1 cellular context compared by ENCODE assay signal in the genomic region with DNA sequence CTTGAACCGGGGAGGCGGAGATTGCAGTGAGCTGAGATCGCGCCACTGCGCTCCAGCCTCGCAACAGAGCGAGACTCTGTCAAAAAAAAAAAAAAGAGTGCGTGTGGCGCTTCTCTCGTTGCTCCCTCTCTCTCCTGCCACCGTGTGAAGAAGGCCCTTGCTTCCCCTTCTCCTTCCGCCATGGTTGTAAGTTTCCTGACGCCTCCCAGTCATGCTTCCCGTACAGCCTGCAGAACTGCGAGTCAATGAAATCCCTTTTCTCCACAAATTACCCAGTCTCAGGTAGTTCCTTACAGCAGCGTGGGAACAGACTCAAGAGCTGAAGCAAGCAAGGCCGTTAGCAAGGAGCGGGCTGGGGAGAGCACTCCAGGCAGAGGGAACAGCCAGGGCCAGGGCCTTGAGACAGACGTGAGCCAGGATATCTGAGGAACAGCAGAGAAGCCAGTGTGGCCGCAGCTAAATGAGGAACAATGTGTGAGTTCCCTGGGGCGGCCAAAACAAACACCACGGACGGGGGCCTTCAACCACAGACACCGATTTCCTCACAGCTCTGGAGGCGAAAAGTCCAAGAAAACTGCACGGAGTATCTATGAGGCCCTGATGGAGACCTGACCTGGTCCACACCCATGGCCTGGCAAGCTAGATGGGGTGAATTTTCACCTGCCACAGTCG.
TF ChIP-seq lines count a peak whose summit lies in the region.

No MANE protein-coding gene starts in this region.

TF ChIP-seq in GM23338, 12 proteins besides CTCF, POLR2A, EP300 and RAD21 (continued from another document):
- TF ChIP-seq, protein P1, sequence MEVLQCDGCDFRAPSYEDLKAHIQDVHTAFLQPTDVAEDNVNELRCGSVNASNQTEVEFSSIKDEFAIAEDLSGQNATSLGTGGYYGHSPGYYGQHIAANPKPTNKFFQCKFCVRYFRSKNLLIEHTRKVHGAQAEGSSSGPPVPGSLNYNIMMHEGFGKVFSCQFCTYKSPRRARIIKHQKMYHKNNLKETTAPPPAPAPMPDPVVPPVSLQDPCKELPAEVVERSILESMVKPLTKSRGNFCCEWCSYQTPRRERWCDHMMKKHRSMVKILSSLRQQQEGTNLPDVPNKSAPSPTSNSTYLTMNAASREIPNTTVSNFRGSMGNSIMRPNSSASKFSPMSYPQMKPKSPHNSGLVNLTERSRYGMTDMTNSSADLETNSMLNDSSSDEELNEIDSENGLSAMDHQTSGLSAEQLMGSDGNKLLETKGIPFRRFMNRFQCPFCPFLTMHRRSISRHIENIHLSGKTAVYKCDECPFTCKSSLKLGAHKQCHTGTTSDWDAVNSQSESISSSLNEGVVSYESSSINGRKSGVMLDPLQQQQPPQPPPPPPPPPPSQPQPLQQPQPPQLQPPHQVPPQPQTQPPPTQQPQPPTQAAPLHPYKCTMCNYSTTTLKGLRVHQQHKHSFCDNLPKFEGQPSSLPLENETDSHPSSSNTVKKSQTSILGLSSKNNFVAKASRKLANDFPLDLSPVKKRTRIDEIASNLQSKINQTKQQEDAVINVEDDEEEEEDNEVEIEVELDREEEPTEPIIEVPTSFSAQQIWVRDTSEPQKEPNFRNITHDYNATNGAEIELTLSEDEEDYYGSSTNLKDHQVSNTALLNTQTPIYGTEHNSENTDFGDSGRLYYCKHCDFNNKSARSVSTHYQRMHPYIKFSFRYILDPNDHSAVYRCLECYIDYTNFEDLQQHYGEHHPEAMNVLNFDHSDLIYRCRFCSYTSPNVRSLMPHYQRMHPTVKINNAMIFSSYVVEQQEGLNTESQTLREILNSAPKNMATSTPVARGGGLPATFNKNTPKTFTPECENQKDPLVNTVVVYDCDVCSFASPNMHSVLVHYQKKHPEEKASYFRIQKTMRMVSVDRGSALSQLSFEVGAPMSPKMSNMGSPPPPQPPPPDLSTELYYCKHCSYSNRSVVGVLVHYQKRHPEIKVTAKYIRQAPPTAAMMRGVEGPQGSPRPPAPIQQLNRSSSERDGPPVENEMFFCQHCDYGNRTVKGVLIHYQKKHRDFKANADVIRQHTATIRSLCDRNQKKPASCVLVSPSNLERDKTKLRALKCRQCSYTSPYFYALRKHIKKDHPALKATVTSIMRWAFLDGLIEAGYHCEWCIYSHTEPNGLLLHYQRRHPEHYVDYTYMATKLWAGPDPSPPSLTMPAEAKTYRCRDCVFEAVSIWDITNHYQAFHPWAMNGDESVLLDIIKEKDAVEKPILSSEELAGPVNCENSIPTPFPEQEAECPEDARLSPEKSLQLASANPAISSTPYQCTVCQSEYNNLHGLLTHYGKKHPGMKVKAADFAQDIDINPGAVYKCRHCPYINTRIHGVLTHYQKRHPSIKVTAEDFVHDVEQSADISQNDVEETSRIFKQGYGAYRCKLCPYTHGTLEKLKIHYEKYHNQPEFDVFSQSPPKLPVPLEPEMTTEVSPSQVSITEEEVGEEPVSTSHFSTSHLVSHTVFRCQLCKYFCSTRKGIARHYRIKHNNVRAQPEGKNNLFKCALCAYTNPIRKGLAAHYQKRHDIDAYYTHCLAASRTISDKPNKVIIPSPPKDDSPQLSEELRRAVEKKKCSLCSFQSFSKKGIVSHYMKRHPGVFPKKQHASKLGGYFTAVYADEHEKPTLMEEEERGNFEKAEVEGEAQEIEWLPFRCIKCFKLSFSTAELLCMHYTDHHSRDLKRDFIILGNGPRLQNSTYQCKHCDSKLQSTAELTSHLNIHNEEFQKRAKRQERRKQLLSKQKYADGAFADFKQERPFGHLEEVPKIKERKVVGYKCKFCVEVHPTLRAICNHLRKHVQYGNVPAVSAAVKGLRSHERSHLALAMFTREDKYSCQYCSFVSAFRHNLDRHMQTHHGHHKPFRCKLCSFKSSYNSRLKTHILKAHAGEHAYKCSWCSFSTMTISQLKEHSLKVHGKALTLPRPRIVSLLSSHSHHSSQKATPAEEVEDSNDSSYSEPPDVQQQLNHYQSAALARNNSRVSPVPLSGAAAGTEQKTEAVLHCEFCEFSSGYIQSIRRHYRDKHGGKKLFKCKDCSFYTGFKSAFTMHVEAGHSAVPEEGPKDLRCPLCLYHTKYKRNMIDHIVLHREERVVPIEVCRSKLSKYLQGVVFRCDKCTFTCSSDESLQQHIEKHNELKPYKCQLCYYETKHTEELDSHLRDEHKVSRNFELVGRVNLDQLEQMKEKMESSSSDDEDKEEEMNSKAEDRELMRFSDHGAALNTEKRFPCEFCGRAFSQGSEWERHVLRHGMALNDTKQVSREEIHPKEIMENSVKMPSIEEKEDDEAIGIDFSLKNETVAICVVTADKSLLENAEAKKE (CRISPR knock-in tag; IDR thresholded peaks at IDR 0.05): no peak
TF ChIP-seq in GM23338: peak in this region for 0.
